In the genomic region with DNA sequence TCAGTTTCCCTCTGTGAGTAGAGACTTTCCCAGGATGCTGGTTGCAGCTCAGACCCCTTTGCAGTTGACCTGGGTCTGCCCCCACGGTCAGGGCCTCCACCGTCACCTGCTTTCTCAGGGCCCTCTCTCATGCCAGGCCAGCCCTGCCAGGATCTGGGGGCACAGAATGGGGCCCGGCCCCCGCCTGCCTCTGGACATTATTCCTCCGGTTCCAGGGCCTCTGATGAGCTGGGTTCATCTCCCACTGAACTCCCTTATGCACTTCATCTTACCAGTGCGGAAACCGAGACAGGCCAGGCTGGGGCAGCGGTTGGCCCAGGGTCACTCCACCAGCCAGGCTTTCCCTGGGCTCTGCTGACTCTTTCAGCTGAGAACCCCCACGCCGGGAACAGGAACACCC, we compare ENCODE assay signal across 34 cellular contexts.
"Had no signal": no experiment of that assay in that cellular context is flagged by ENCODE, and none has a peak within 500 bp of the region (broad histone marks: within the 10 kb centered on the region; RNA-seq: fewer than 3 reads in every experiment).

No MANE protein-coding gene starts in this region.

- H3K9me3 ChIP-seq: MG63 had no signal

- DNase-seq: Karpas-422, Kasumi-1, MG63, MM.1S, MV-4-11, NCI-H1048, NCI-H1092, NCI-H1092 treated with DMSO at 0.1 percent for 48 hours, NCI-H1105, NCI-H1105 treated with DMSO at 0.1 percent for 48 hours, NCI-H1417, NCI-H1417 treated with DMSO at 0.1 percent for 48 hours, NCI-H1436, NCI-H1436 treated with DMSO at 0.1 percent for 48 hours, NCI-H146, NCI-H1694, NCI-H1694 treated with DMSO at 0.1 percent for 48 hours, NCI-H187, NCI-H187 treated with DMSO at 0.1 percent for 48 hours, NCI-H1930, NCI-H2029, NCI-H2029 treated with DMSO at 0.1 percent for 48 hours, NCI-H2081, NCI-H2081 treated with DMSO at 0.1 percent for 48 hours, NCI-H2107, NCI-H2171, NCI-H2227 treated with DMSO at 0.1 percent for 48 hours, NCI-H226, NCI-H345, NCI-H446, NCI-H446 treated with DMSO at 0.1 percent for 48 hours, NCI-H510A, NCI-H510A treated with DMSO at 0.1 percent for 48 hours had no signal

- H3K27ac ChIP-seq: KMS-11 had no signal

- H3K36me3 ChIP-seq: MG63 had no signal

- H3K4me2 ChIP-seq: KMS-11 had no signal

- H3K27me3 ChIP-seq: MG63 had no signal

- H3K4me3 ChIP-seq: MG63 had no signal

- H3K9ac ChIP-seq: KMS-11 had no signal
